ENCODE assay signal across 8 cellular contexts in the genomic region with DNA sequence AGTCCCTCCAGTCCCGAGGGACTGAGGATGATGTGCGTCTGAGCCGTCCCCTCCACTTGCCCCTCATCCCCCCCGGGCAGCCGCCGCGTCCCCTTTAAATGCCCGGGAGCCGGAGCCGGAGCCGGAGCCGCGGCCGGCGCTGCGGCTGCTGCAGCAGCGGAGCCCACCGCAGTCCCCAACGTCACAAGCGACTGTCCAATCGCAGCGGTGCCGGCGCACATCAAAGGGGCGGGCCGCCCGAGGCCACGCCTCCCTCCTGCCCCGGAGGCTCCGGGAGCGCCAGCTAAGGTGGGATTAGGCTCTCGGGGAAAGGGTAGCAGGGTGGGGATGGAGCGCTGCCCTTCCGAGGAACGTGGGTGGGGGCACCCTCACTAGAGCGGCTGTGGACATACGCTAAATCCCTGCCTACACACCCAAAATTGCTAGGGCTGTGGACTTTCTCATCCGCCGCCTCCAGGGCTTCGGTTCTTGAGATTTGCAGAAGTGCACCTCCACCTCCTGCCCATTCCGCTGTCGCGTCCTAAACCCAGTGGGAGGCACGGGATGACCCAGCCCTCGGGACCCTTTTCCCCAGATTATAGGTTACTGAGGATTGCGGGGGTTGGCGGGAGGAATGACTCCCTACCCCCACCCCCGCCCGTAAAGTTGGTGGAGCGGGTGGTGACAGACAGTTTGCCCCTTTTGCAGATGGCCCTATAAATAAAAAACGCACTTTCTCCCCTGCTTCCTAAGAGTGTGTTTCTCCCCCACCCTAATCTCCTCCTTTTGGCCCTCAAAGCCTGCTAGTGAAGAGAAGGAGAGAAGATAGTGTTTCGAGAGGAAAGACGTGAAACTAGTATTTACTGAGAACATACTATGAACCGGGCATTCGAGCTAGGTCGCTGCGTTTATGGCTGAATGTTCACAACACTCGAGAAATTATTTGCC. TPM values are rescaled to one million over a fixed set of nuclear protein-coding genes. Genes with fewer than 3 reads are reported as not detected.
DNase-seq lines count a peak whose midpoint lies in the region; ATAC-seq and TF ChIP-seq lines count a peak whose summit lies in the region.

A gene with protein sequence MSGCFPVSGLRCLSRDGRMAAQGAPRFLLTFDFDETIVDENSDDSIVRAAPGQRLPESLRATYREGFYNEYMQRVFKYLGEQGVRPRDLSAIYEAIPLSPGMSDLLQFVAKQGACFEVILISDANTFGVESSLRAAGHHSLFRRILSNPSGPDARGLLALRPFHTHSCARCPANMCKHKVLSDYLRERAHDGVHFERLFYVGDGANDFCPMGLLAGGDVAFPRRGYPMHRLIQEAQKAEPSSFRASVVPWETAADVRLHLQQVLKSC (minus strand): TSS at position 152 of the 927 bp plus-strand sequence. CDS start 4,096 bp downstream, outside the sequence.

- intact Hi-C loops in activated CD4-positive, alpha-beta memory T cell treated with anti-CD3 and anti-CD28 coated beads for 36 hours (cut with micrococcal nuclease): no loop called here

- WGBS in ectodermal cell, 2 experiments: 6 to 7% methylated on average over 58 of the region's 58 CpGs

- H3K27me3 Mint-ChIP-seq in activated CD4-positive, alpha-beta memory T cell treated with anti-CD3 and anti-CD28 coated beads for 36 hours: peaks cover 17% of the 10 kb centered on the region

- ATAC-seq in GM19025 (IDR thresholded peaks at IDR 0.05; ENCODE audit: low read depth, unreplicated experiment) (peak; percentile 96), HG03354 (IDR thresholded peaks at IDR 0.05; ENCODE audit: poor library complexity, severe bottlenecking, unreplicated experiment) (peak; percentile 91)

- peaks cover 66% of the 10 kb centered on the region for H3K27me3 ChIP-seq in ectodermal cell (ENCODE audit: control insufficient read depth, insufficient read depth, low read length, poor library complexity, severe bottlenecking)

- H3K4me3 Mint-ChIP-seq in activated CD4-positive, alpha-beta memory T cell treated with anti-CD3 and anti-CD28 coated beads for 36 hours: peak within 1 kb of the TSS; percentile 74

- H3K36me3 Mint-ChIP-seq in activated CD4-positive, alpha-beta memory T cell treated with anti-CD3 and anti-CD28 coated beads for 36 hours: no peaks in the 10 kb centered on the region

- DNase-seq in AG09309 (ENCODE audit: low read depth): peak; percentile 4
- DNase-seq in NCI-H526 treated with DMSO at 0.1 percent for 48 hours (lab: John Stamatoyannopoulos, UW): peak; percentile 82
- peak; percentile 89 for DNase-seq in activated CD4-positive, alpha-beta memory T cell treated with anti-CD3 and anti-CD28 coated beads for 36 hours
- peak; percentile 83 for DNase-seq in medulla oblongata (ENCODE audit: extremely low spot score)
- DNase-seq in stimulated activated CD4-positive, alpha-beta T cell treated with anti-CD3 and anti-CD28 coated beads, TNF-alpha, amount 100 ng/mL, for 4 hours (ENCODE audit: low read depth in 3 of 3): peak; percentile 69 to 73 (median 72)

- peak within 1 kb of the TSS; percentile 59 for H3K4me3 ChIP-seq in AG09309 (ENCODE audit: control insufficient read depth, low read depth, low read length)
- H3K4me3 ChIP-seq in ectodermal cell (ENCODE audit: insufficient read depth, low read depth, low read length): peak within 1 kb of the TSS; percentile 38

- peaks cover 4% of the 10 kb centered on the region for H3K4me1 ChIP-seq in ectodermal cell (ENCODE audit: control insufficient read depth, insufficient read depth, low read length)

- H3K27ac Mint-ChIP-seq in activated CD4-positive, alpha-beta memory T cell treated with anti-CD3 and anti-CD28 coated beads for 36 hours: no peak within 1 kb of the TSS

- POLR2A ChIA-PET in activated CD4-positive, alpha-beta memory T cell treated with anti-CD3 and anti-CD28 coated beads for 36 hours (lab: Charles Lee): no interaction called here

- no peak within 1 kb of the TSS for H3K27ac ChIP-seq in ectodermal cell (ENCODE audit: insufficient read depth, low read depth, low read length, poor library complexity, severe bottlenecking)

- H3K9me3 Mint-ChIP-seq in activated CD4-positive, alpha-beta memory T cell treated with anti-CD3 and anti-CD28 coated beads for 36 hours: no peaks in the 10 kb centered on the region

- H3K4me1 Mint-ChIP-seq in activated CD4-positive, alpha-beta memory T cell treated with anti-CD3 and anti-CD28 coated beads for 36 hours (ENCODE audit: low read depth): peaks cover 7% of the 10 kb centered on the region

- H3K9me3 ChIP-seq in ectodermal cell (ENCODE audit: control insufficient read depth, low read length): no peaks in the 10 kb centered on the region

- CTCF ChIA-PET in activated CD4-positive, alpha-beta memory T cell treated with anti-CD3 and anti-CD28 coated beads for 36 hours (lab: Charles Lee): interaction anchor here (0.6 to 8.7 kb wide), 6 partner anchors 10 to 264 kb away, joined by 3 to 187 read pairs (median 4); partner anchors contain the start of gene NGFR

- no peak for TF ChIP-seq CTCF in AG09309 (IDR thresholded peaks at IDR 0.05; ENCODE audit: control insufficient read depth, insufficient read depth, low read depth, low read length, missing control alignments)

- no peaks in the 10 kb centered on the region for H3K36me3 ChIP-seq in ectodermal cell (ENCODE audit: control insufficient read depth, insufficient read depth, low read length)

RNA-seq across cellular contexts. Expression of the gene that starts here (rescaled TPM):
- total RNA-seq in activated CD4-positive, alpha-beta memory T cell treated with anti-CD3 and anti-CD28 coated beads for 36 hours: not detected
- not detected for polyA plus RNA-seq in ectodermal cell (2013, experiment 1 of 4)
- polyA plus RNA-seq in ectodermal cell (2013, experiment 2 of 4): 0.43 TPM
- 0.32 TPM for polyA plus RNA-seq in ectodermal cell (2013, experiment 3 of 4)
- not detected for polyA plus RNA-seq in ectodermal cell (2013, experiment 4 of 4)

Comparison
In these comparisons a context has a peak if more than half of its experiments do, and no peak if none do; other contexts are left out.
1. Peak in DNase-seq in activated CD4-positive, alpha-beta memory T cell treated with anti-CD3 and anti-CD28 coated beads for 36 hours; RNA of the gene not detected or under 1 TPM.
2. DNase-seq: peak in every context shown above with its lines; median percentile 89 in activated CD4-positive, alpha-beta memory T cell treated with anti-CD3 and anti-CD28 coated beads for 36 hours; 83 in medulla oblongata; 82 in NCI-H526 treated with DMSO at 0.1 percent for 48 hours; 72 in stimulated activated CD4-positive, alpha-beta T cell treated with anti-CD3 and anti-CD28 coated beads, TNF-alpha, amount 100 ng/mL, for 4 hours; 4 in AG09309.